32 cellular contexts compared by ENCODE assay signal in the genomic region with DNA sequence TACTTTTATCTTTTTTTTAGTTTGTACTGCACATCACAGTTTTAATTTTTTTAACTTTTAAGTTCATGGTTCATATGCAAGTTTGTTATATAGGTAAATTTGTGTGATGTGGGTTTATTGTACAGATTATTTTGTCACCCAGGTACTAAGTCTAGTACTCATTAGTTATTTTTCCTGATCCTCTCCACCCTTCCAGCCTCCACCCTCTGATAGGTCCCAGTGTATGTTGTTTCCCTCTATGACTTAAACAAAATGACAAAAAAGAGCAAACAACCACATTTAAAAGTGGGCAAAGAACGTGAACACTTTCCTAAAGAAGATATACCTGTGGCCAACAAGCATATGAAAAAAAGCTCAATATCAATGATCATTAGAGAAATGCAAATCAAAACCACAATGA.
"Had no signal": no experiment of that assay in that cellular context is flagged by ENCODE, and none has a peak within 500 bp of the region (broad histone marks: within the 10 kb centered on the region; RNA-seq: fewer than 3 reads in every experiment).

No MANE protein-coding gene starts in this region.

- H3K36me3 ChIP-seq: adrenal gland, ascending aorta, brain microvascular endothelial cell, breast epithelium, cardiac muscle cell had no signal

- H3K4me1 ChIP-seq: adrenal gland, ascending aorta, body of pancreas, breast epithelium had no signal

- ATAC-seq: activated naive CD4-positive, alpha-beta T cell treated with anti-CD3 and anti-CD28 coated beads, Interleukin-2, amount 50 U/mL, for 72 hours; activated naive CD8-positive, alpha-beta T cell treated with anti-CD3 and anti-CD28 coated beads, Interleukin-2, amount 50 U/mL, for 24 hours; activated T-cell treated with anti-CD3 and anti-CD28 coated beads, Interleukin-2, amount 50 U/mL, for 4 hours; activated T-cell treated with anti-CD3 and anti-CD28 coated beads, Interleukin-2, amount 50 U/mL, for 72 hours; activated T-helper 17 cell treated with anti-CD3 and anti-CD28 coated beads, Interleukin-2, amount 50 U/mL, for 72 hours; body of pancreas had no signal

- H3K27me3 ChIP-seq: adrenal gland, ascending aorta, body of pancreas, brain microvascular endothelial cell, breast epithelium, cardiac muscle cell had no signal

- FAIRE-seq: astrocyte, bronchial epithelial cell had no signal

- H3K4me3 ChIP-seq: adrenal gland, ascending aorta, body of pancreas, breast epithelium, cardiac muscle cell had no signal

- DNase-seq: activated effector memory CD4-positive, alpha-beta T cell treated with anti-CD3 and anti-CD28 coated beads, Interleukin-2, amount 50 U/mL, for 16 hours; activated effector memory CD4-positive, alpha-beta T cell treated with Interleukin-2 at 50 U/mL for 16 hours; activated gamma-delta T cell; activated gamma-delta T cell treated with Interleukin-2 at 50 U/mL for 16 hours; activated naive CD4-positive, alpha-beta T cell; activated naive CD4-positive, alpha-beta T cell treated with anti-CD3 and anti-CD28 coated beads for 36 hours; activated naive CD4-positive, alpha-beta T cell treated with anti-CD3 and anti-CD28 coated beads, Interleukin-2, amount 10 ng/mL, durations not matched to agents 7 days and 5 days; activated naive CD4-positive, alpha-beta T cell treated with anti-CD3 and anti-CD28 coated beads, Interleukin-2, amount 50 U/mL, for 16 hours; activated naive CD4-positive, alpha-beta T cell treated with Interleukin-2 at 50 U/mL for 16 hours; activated naive CD8-positive, alpha-beta T cell treated with anti-CD3 and anti-CD28 coated beads for 36 hours; activated naive CD8-positive, alpha-beta T cell treated with anti-CD3 and anti-CD28 coated beads, Interleukin-2, amount 10 ng/mL, durations not matched to agents 7 days and 5 days; activated naive CD8-positive, alpha-beta T cell treated with anti-CD3 and anti-CD28 coated beads, Interleukin-2, amount 50 U/mL, for 24 hours; activated T-cell treated with anti-CD3 and anti-CD28 coated beads, Interleukin-2, amount 50 U/mL, for 4 hours; activated T-cell treated with anti-CD3 and anti-CD28 coated beads, Interleukin-2, amount 50 U/mL, for 48 hours; activated T-cell treated with anti-CD3 and anti-CD28 coated beads, Interleukin-2, amount 50 U/mL, for 72 hours; adrenal gland; amniotic stem cell; amygdala; anterior cingulate cortex; aorta; body of pancreas; brain microvascular endothelial cell; caudate nucleus; central memory CD4-positive, alpha-beta T cell; cerebellar nuclear complex had no signal

- H3K9me3 ChIP-seq: adrenal gland, body of pancreas had no signal

- H3K27ac ChIP-seq: adrenal gland, ascending aorta, body of pancreas, brain microvascular endothelial cell, breast epithelium, cardiac muscle cell had no signal
